1 cellular context compared by ENCODE assay signal in genomic region chr3:102183623-102184022, GRCh38.
TF ChIP-seq lines count a peak whose summit lies in the region.

No MANE protein-coding gene starts in this region.

TF ChIP-seq in WTC11, 78 proteins besides CTCF, POLR2A, EP300 and RAD21 (continued from another document):
- TF ChIP-seq ATF2 (CRISPR knock-in tag; IDR thresholded peaks at IDR 0.05; ENCODE audit: borderline replicate concordance, low read depth): no peak
- TF ChIP-seq FOXP4 (CRISPR knock-in tag; IDR thresholded peaks at IDR 0.05): no peak
- TF ChIP-seq IRF2 (CRISPR knock-in tag; IDR thresholded peaks at IDR 0.05; ENCODE audit: borderline replicate concordance, low read depth): no peak
- TF ChIP-seq ZNF281 (CRISPR knock-in tag; IDR thresholded peaks at IDR 0.05): no peak
- no peak for TF ChIP-seq HMGXB4 (CRISPR knock-in tag; IDR thresholded peaks at IDR 0.05)
TF ChIP-seq in WTC11: peak in this region for 0.
